ENCODE assay signal across 25 cellular contexts in genomic region chr10:105545101-105545500, GRCh38.
"Had no signal": no experiment of that assay in that cellular context is flagged by ENCODE, and none has a peak within 500 bp of the region (broad histone marks: within the 10 kb centered on the region; RNA-seq: fewer than 3 reads in every experiment).

No MANE protein-coding gene starts in this region.

- H3K9ac ChIP-seq: neural progenitor cell, parathyroid adenoma had no signal

- H3K9me3 ChIP-seq: ovary, psoas muscle, right lobe of liver, sigmoid colon, stomach, thoracic aorta, thyroid gland, tibial nerve, upper lobe of left lung had no signal

- FAIRE-seq: small intestine, urothelium cell line had no signal

- DNase-seq: natural killer cell; occipital lobe; ovary; posterior cingulate gyrus; psoas muscle; right cardiac atrium; right lobe of liver; sigmoid colon; small intestine; stimulated activated CD4-positive, alpha-beta T cell treated with anti-CD3 and anti-CD28 coated beads, Interleukin-15, amount 100 ng/mL, for 24 hours; stimulated activated CD4-positive, alpha-beta T cell treated with anti-CD3 and anti-CD28 coated beads, Interleukin-2, amount 100 ng/mL, for 24 hours; stimulated activated CD4-positive, alpha-beta T cell treated with anti-CD3 and anti-CD28 coated beads, Interleukin-2, amount 100 ng/mL, for 48 hours; stimulated activated CD4-positive, alpha-beta T cell treated with anti-CD3 and anti-CD28 coated beads, Interleukin-4, amount 100 ng/mL, for 24 hours; stimulated activated naive B cell treated with anti-CD40 and anti-IgM and Interleukin-4, amounts not matched to agents 10 μg/mL and 1 μg/mL and 100 μg/mL, for 72 hours; stimulated activated naive CD4-positive, alpha-beta T cell treated with Interleukin-2 at 50 U/mL for 16 hours; stomach; thyroid gland; trophoblast cell; upper lobe of left lung had no signal

- H3K27ac ChIP-seq: neural progenitor cell, ovary, parathyroid adenoma, psoas muscle, right lobe of liver, sigmoid colon, stomach, thoracic aorta, thyroid gland, tibial nerve, upper lobe of left lung had no signal

- H3K36me3 ChIP-seq: neural progenitor cell, ovary, right lobe of liver, sigmoid colon, stomach, thoracic aorta, thyroid gland, tibial nerve, upper lobe of left lung had no signal

- H3K4me3 ChIP-seq: neural progenitor cell, ovary, psoas muscle, right lobe of liver, sigmoid colon, stomach, thoracic aorta, thyroid gland, tibial nerve, upper lobe of left lung had no signal

- ATAC-seq: natural killer cell; psoas muscle; right cardiac atrium; right lobe of liver; stimulated activated effector memory CD8-positive, alpha-beta T cell treated with anti-CD3 and anti-CD28 coated beads, Interleukin-12 subunit alpha, Interleukin-12 subunit beta, amount 100 ng/mL, for 72 hours; stimulated activated naive B cell treated with anti-CD40 and anti-IgM and Interleukin-4, amounts not matched to agents 10 μg/mL and 1 μg/mL and 100 μg/mL, for 72 hours had no signal

- H3K4me1 ChIP-seq: parathyroid adenoma, psoas muscle, right lobe of liver, sigmoid colon, stomach, thyroid gland, tibial nerve, upper lobe of left lung had no signal
